Comparison of ENCODE assay signal across 8 cellular contexts in genomic region chr19:3984584-3984907, GRCh38. TPM values are rescaled to one million over a fixed set of nuclear protein-coding genes. Genes with fewer than 3 reads are reported as not detected.
DNase-seq lines count a peak whose midpoint lies in the region; ATAC-seq and TF ChIP-seq lines count a peak whose summit lies in the region.

No MANE protein-coding gene starts in this region.

- no peaks in the 10 kb centered on the region for H3K27me3 Mint-ChIP-seq in activated CD8-positive, alpha-beta memory T cell treated with anti-CD3 and anti-CD28 coated beads, Interleukin-2, amount 10 ng/mL, durations not matched to agents 7 days and 5 days

- CTCF ChIA-PET in activated CD8-positive, alpha-beta memory T cell treated with anti-CD3 and anti-CD28 coated beads, Interleukin-2, amount 10 ng/mL, durations not matched to agents 7 days and 5 days (lab: Charles Lee) = interaction anchor here (1.6 to 2.8 kb wide), 7 partner anchors 13 to 222 kb away, joined by 4 to 31 read pairs (median 13); partner anchors contain the start of genes DAPK3, MRPL54 and PIAS4

- peak overlapping the region; percentile 92 to 96 for H3K27ac ChIP-seq in left lung
- peak overlapping the region; percentile 91 to 94 for H3K27ac ChIP-seq in tibial artery

- H3K4me3 ChIP-seq in astrocyte of the cerebellum (ENCODE audit: low read depth, low read length) (peak overlapping the region; percentile 92), left lung (peak overlapping the region; percentile 79 to 94), tibial artery (peak overlapping the region; percentile 75 to 89)

- H3K4me1 Mint-ChIP-seq in activated CD8-positive, alpha-beta memory T cell treated with anti-CD3 and anti-CD28 coated beads, Interleukin-2, amount 10 ng/mL, durations not matched to agents 7 days and 5 days = peaks cover 54% of the 10 kb centered on the region

- H3K4me1 ChIP-seq in left lung (peaks cover 20 to 80% of the 10 kb centered on the region in 2 donors), tibial artery (peaks cover 0 to 57% (median 43%) of the 10 kb centered on the region in 4 donors)

- peak overlapping the region; percentile 98 for H3K4me3 Mint-ChIP-seq in activated CD8-positive, alpha-beta memory T cell treated with anti-CD3 and anti-CD28 coated beads, Interleukin-2, amount 10 ng/mL, durations not matched to agents 7 days and 5 days

- no peaks in the 10 kb centered on the region for H3K9me3 ChIP-seq in left lung
- H3K9me3 ChIP-seq in tibial artery = no peaks in the 10 kb centered on the region

- no peaks in the 10 kb centered on the region for H3K9me3 Mint-ChIP-seq in activated CD8-positive, alpha-beta memory T cell treated with anti-CD3 and anti-CD28 coated beads, Interleukin-2, amount 10 ng/mL, durations not matched to agents 7 days and 5 days (ENCODE audit: low read depth)

- H3K27ac Mint-ChIP-seq in activated CD8-positive, alpha-beta memory T cell treated with anti-CD3 and anti-CD28 coated beads, Interleukin-2, amount 10 ng/mL, durations not matched to agents 7 days and 5 days = peak overlapping the region; percentile 97

- peaks cover 13 to 48% of the 10 kb centered on the region in 2 donors for H3K36me3 ChIP-seq in left lung
- H3K36me3 ChIP-seq in tibial artery = peaks cover 47 to 48% (median 47%) of the 10 kb centered on the region in 3 donors

- H3K27me3 ChIP-seq in left lung (no peaks in the 10 kb centered on the region), tibial artery (no peaks in the 10 kb centered on the region)

- no peak for DNase-seq in activated CD8-positive, alpha-beta memory T cell treated with anti-CD3 and anti-CD28 coated beads, Interleukin-2, amount 10 ng/mL, durations not matched to agents 7 days and 5 days
- no peak for DNase-seq in activated CD8-positive, alpha-beta memory T cell treated with anti-CD3 and anti-CD28 coated beads for 24 hours
- DNase-seq in astrocyte of the cerebellum (ENCODE audit: low read depth) (no peak), left lung (no peak), tibial artery (no peak), NCI-H345 (lab: John Stamatoyannopoulos, UW) (no peak)

- TF ChIP-seq CTCF in astrocyte of the cerebellum (IDR thresholded peaks at IDR 0.05; ENCODE audit: low read depth, low read length, missing control alignments) = no peak
- TF ChIP-seq CTCF in left lung (IDR thresholded peaks at IDR 0.05) = no peak
- TF ChIP-seq CTCF in tibial artery (IDR thresholded peaks at IDR 0.05) = no peak

- intact Hi-C loops in left lung (cut with DNase I) = no loop called here
- intact Hi-C loops in tibial artery (cut with DNase I; ENCODE audit: low total_unique reads) = loop anchor here (10.0 kb wide), 2 partner anchors 140 to 200 kb away; partner anchors contain the start of genes ANKRD24, MAP2K2 and SIRT6

- peaks cover 49% of the 10 kb centered on the region for H3K36me3 Mint-ChIP-seq in activated CD8-positive, alpha-beta memory T cell treated with anti-CD3 and anti-CD28 coated beads, Interleukin-2, amount 10 ng/mL, durations not matched to agents 7 days and 5 days

- in situ Hi-C loops in astrocyte of the cerebellum (cut with HindIII; ENCODE audit: low sequenced_read_pairs) = loop anchor here (25.0 kb wide), 1 partner anchor 228 kb away; no protein-coding TSS in a partner anchor

- ATAC-seq in activated CD8-positive, alpha-beta memory T cell treated with anti-CD3 and anti-CD28 coated beads, Interleukin-2, amount 10 ng/mL, durations not matched to agents 7 days and 5 days = no peak
- no peak for ATAC-seq in left lung
- ATAC-seq in GM21825 (IDR thresholded peaks at IDR 0.05; ENCODE audit: unreplicated experiment) = no peak
- ATAC-seq in HG03097 (IDR thresholded peaks at IDR 0.05; ENCODE audit: low FRiP score, unreplicated experiment) = no peak

RNA-seq across cellular contexts. Expression of gene EEF2, which starts 0.7 kb away (rescaled TPM):
- 1,000 to 10,000 TPM; 1,382 to 1,952 TPM for total RNA-seq in activated CD8-positive, alpha-beta memory T cell treated with anti-CD3 and anti-CD28 coated beads, Interleukin-2, amount 10 ng/mL, durations not matched to agents 7 days and 5 days
- total RNA-seq in left lung = 1,000 to 10,000 TPM; 1,865 to 2,064 TPM

RNA-seq across cellular contexts. Expression of gene DAPK3, which starts 13.6 kb away (rescaled TPM):
- total RNA-seq in activated CD8-positive, alpha-beta memory T cell treated with anti-CD3 and anti-CD28 coated beads, Interleukin-2, amount 10 ng/mL, durations not matched to agents 7 days and 5 days = 10 to 100 TPM; 49.3 to 53.0 TPM
- 10 to 100 TPM; 62.1 to 70.7 TPM for total RNA-seq in left lung

RNA-seq across cellular contexts. Expression of gene PIAS4, which starts 23.0 kb away (rescaled TPM):
- total RNA-seq in activated CD8-positive, alpha-beta memory T cell treated with anti-CD3 and anti-CD28 coated beads, Interleukin-2, amount 10 ng/mL, durations not matched to agents 7 days and 5 days = 10 to 100 TPM; 34.0 to 39.4 TPM
- 10 to 100 TPM; 24.3 to 26.9 TPM for total RNA-seq in left lung

RNA-seq across cellular contexts. Expression of gene NMRK2, which starts 51.7 kb away (rescaled TPM):
- not detected for total RNA-seq in activated CD8-positive, alpha-beta memory T cell treated with anti-CD3 and anti-CD28 coated beads, Interleukin-2, amount 10 ng/mL, durations not matched to agents 7 days and 5 days
- total RNA-seq in left lung = under 1 TPM; 0.32 to 0.50 TPM
